ENCODE assay signal across 9 cellular contexts in the genomic region with DNA sequence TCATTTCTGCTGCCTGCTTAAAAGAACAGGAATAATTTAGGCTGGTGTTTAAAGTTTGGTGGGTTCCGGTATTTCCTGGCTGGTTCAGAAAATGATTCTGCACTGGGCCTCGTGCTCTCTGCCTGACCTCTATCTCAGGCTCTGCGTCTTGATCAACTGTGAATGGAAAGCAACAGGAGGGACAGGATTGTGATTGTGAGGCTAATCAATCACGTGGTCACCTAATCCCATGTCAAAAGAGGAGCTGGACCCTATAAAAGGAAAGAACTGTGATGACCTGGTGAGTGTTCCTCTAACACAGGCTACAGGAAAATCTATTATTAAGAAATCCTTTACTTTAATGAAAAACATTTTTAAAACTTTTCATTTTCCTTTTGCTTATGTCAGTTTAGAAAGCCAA. TPM values are rescaled to one million over a fixed set of nuclear protein-coding genes. Genes with fewer than 3 reads are reported as not detected.
A peak's percentile ranks its signal among the peaks of the same experiment; 100 is the strongest.
DNase-seq lines count a peak whose midpoint lies in the region; ATAC-seq, FAIRE-seq and TF ChIP-seq lines count a peak whose summit lies in the region.
"Had no signal": no experiment of that assay in that cellular context is flagged by ENCODE, and none has a peak within 500 bp of the region (broad histone marks: within the 10 kb centered on the region; RNA-seq: fewer than 3 reads in every experiment).

A gene with protein sequence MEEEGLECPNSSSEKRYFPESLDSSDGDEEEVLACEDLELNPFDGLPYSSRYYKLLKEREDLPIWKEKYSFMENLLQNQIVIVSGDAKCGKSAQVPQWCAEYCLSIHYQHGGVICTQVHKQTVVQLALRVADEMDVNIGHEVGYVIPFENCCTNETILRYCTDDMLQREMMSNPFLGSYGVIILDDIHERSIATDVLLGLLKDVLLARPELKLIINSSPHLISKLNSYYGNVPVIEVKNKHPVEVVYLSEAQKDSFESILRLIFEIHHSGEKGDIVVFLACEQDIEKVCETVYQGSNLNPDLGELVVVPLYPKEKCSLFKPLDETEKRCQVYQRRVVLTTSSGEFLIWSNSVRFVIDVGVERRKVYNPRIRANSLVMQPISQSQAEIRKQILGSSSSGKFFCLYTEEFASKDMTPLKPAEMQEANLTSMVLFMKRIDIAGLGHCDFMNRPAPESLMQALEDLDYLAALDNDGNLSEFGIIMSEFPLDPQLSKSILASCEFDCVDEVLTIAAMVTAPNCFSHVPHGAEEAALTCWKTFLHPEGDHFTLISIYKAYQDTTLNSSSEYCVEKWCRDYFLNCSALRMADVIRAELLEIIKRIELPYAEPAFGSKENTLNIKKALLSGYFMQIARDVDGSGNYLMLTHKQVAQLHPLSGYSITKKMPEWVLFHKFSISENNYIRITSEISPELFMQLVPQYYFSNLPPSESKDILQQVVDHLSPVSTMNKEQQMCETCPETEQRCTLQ (minus strand): TSS at position 101 of the 400 bp plus-strand sequence. CDS start 468 bp downstream, outside the sequence.

- ATAC-seq in GM18861 (IDR thresholded peaks at IDR 0.05; ENCODE audit: unreplicated experiment), result no peak

- H3K36me3 ChIP-seq in MG63, result peaks cover 11% of the 10 kb centered on the region
- peaks cover 4% of the 10 kb centered on the region for H3K36me3 ChIP-seq in colonic mucosa
- H3K36me3 ChIP-seq in kidney (ENCODE audit: control insufficient read depth in 1 of 2, insufficient read depth in 2 of 2, low read length in 2 of 2), result peaks cover 0 to 6% of the 10 kb centered on the region in 2 donors
- no peaks in the 10 kb centered on the region for H3K36me3 ChIP-seq in smooth muscle cell (ENCODE audit: low read depth)

- no peak for FAIRE-seq in kidney (lab: Jason Lieb, UNC)

- no peaks in the 10 kb centered on the region for H3K79me2 ChIP-seq in smooth muscle cell (ENCODE audit: low read depth)

- no peak within 1 kb of the TSS for H3K9ac ChIP-seq in colonic mucosa (ENCODE audit: low read depth in 2 of 2, low read length in 2 of 2)
- H3K9ac ChIP-seq in kidney (ENCODE audit: low read length in 2 of 2), result no peak within 1 kb of the TSS
- H3K9ac ChIP-seq in smooth muscle cell (ENCODE audit: low read depth), result peak within 1 kb of the TSS; percentile 26

- H3K4me3 ChIP-seq in MG63 (no peak within 1 kb of the TSS), colonic mucosa (no peak within 1 kb of the TSS), kidney (ENCODE audit: low read length in 2 of 2) (no peak within 1 kb of the TSS), smooth muscle cell (no peak within 1 kb of the TSS)

- H2AFZ ChIP-seq in smooth muscle cell (ENCODE audit: low read depth), result no peak within 1 kb of the TSS

- DNase-seq in MG63 (no peak), colonic mucosa (no peak), kidney (no peak), smooth muscle cell (lab: John Stamatoyannopoulos, UW; ENCODE audit: unreplicated experiment) (no peak), SIG-M5 (lab: John Stamatoyannopoulos, UW) (no peak), SIG-M5 treated with dmso at 0.1 percent for 504 hours (lab: John Stamatoyannopoulos, UW; ENCODE audit: unreplicated experiment) (no peak), NCI-H2107 (lab: John Stamatoyannopoulos, UW) (no peak)
- DNase-seq: activated naive CD4-positive, alpha-beta T cell treated with anti-CD3 and anti-CD28 coated beads, Interleukin-2, amount 50 U/mL, for 16 hours had no signal

- H3F3A ChIP-seq in smooth muscle cell (ENCODE audit: low read depth), result peaks cover 11% of the 10 kb centered on the region

- H3K4me1 ChIP-seq in colonic mucosa (no peaks in the 10 kb centered on the region), kidney (ENCODE audit: control insufficient read depth in 1 of 2, insufficient read depth in 1 of 2, low read depth in 1 of 2, low read length in 2 of 2) (no peaks in the 10 kb centered on the region), smooth muscle cell (ENCODE audit: low read depth) (peaks cover 31% of the 10 kb centered on the region)

- H3K27ac ChIP-seq in colonic mucosa (no peak within 1 kb of the TSS), kidney (ENCODE audit: low read depth in 2 of 2, low read length in 2 of 2) (no peak within 1 kb of the TSS), smooth muscle cell (ENCODE audit: low read depth) (peak within 1 kb of the TSS; percentile 62)

- intact Hi-C loops in colonic mucosa (cut with DNase I), result no loop called here
- intact Hi-C loops in kidney (cut with DNase I), result no loop called here

- H3K4me2 ChIP-seq in smooth muscle cell, result peak within 1 kb of the TSS; percentile 30

- peaks cover 9% of the 10 kb centered on the region for H4K20me1 ChIP-seq in smooth muscle cell (ENCODE audit: low read depth)

- 34% methylated on average over 4 of the region's 4 CpGs for WGBS in smooth muscle cell (ENCODE audit: low lambda C conversion rate)

- peaks cover 11% of the 10 kb centered on the region for H3K9me3 ChIP-seq in MG63
- no peaks in the 10 kb centered on the region for H3K9me3 ChIP-seq in colonic mucosa
- H3K9me3 ChIP-seq in kidney (ENCODE audit: control insufficient read depth in 1 of 2, low read length in 2 of 2), result peaks cover 2 to 6% of the 10 kb centered on the region in 2 donors
- H3K9me3 ChIP-seq in smooth muscle cell (replicated peaks; ENCODE audit: low read depth), result no peaks in the 10 kb centered on the region

- TF ChIP-seq CTCF in colonic mucosa (IDR thresholded peaks at IDR 0.05) (no peak), kidney (IDR thresholded peaks at IDR 0.05; ENCODE audit: borderline replicate concordance, extremely low read depth, insufficient read depth) (no peak), smooth muscle cell (IDR thresholded peaks at IDR 0.05; ENCODE audit: borderline replicate concordance, insufficient read depth, poor library complexity, severe bottlenecking) (no peak)

- no peaks in the 10 kb centered on the region for H3K27me3 ChIP-seq in MG63
- no peaks in the 10 kb centered on the region for H3K27me3 ChIP-seq in colonic mucosa
- H3K27me3 ChIP-seq in smooth muscle cell (ENCODE audit: low read depth), result no peaks in the 10 kb centered on the region

RNA-seq across cellular contexts. Expression of the gene that starts here (rescaled TPM):
- 29.6 and 37.2 TPM in 2 replicates for total RNA-seq in MG63 (2014; rRNA removed; shearing (Covaris generic); ENCODE audit: low replicate concordance)
- total RNA-seq in colonic mucosa, result 10 to 100 TPM; 64.0 to 86.3 TPM
- total RNA-seq in kidney, result 33.2 TPM
- polyA plus RNA-seq in kidney (ENCODE audit: insufficient read depth, low read depth, low replicate concordance), result 20.0 TPM
- total RNA-seq in smooth muscle cell, result 51.2 and 56.1 TPM in 2 replicates
- polyA plus RNA-seq in smooth muscle cell, result 31.8 and 39.8 TPM in 2 replicates
